8 cellular contexts compared by ENCODE assay signal in the genomic region with DNA sequence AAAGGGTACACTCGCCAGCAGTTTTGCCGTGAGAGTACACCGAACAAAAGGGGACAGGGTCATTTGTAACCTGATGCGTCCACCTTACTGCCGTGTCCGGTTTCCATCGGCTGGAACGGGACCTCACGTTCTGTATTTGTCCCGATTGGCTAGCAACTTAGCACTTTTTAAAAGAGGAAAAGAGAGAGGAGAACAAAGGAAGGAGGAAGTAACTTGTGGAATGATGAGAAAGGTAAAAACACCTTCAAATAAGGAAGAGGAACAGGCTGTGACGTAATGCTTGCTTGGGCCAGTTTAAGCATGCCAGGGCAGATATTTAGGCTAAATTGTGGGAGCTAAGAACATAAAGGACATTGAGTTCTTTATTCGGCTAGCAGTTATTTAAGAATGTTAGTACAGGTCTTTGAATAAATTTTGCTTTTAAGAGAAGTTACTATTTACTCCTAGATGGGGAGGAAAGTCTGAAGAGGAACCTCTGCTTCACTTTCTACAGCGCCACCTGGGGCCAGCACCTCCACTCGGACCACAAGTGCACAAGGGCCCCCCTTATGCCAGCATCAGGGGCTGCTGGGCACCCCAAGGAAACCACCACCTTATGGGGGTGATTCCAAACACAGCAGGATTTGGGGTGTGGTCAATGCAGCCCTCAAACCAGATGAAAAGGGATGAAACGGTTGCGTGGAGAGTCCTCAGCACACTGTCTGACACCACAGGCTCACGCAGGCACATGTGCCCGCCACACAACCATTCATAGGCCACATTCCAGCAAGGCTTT. TPM values are rescaled to one million over a fixed set of nuclear protein-coding genes. Genes with fewer than 3 reads are reported as not detected.
DNase-seq lines count a peak whose midpoint lies in the region; ATAC-seq, FAIRE-seq and TF ChIP-seq lines count a peak whose summit lies in the region.

No MANE protein-coding gene starts in this region.

- BruUV-seq in GM12878 (replicated peaks; lab: Mats Ljungman, UMichigan) = TSS peak; percentile 98

- H3K4me3 ChIP-seq in MM.1S (ENCODE audit: low read length) = peak overlapping the region; percentile 73
- H3K4me3 ChIP-seq in GM12878 = peak overlapping the region; percentile 70

- peaks cover 18% of the 10 kb centered on the region for H3F3A ChIP-seq in MM.1S (ENCODE audit: insufficient read depth, low read length)

- H3K4me2 ChIP-seq in MM.1S (ENCODE audit: low read depth, low read length) (peak overlapping the region; percentile 96), GM12878 (ENCODE audit: control insufficient read depth, insufficient read depth) (peak overlapping the region; percentile 100)

- H3K4me1 ChIP-seq in MM.1S (ENCODE audit: low read length) (peaks cover 26% of the 10 kb centered on the region), GM12878 (ENCODE audit: control insufficient read depth, insufficient read depth, low read length) (peaks cover 28% of the 10 kb centered on the region)

- intact Hi-C loops in GM12878 (cut with micrococcal nuclease; ENCODE audit: unreplicated experiment) = loop anchor here (5.0 kb wide), 3 partner anchors 70 to 380 kb away; no protein-coding TSS in a partner anchor

- peak overlapping the region; percentile 70 for H2AFZ ChIP-seq in MM.1S (ENCODE audit: low read length)
- H2AFZ ChIP-seq in GM12878 (ENCODE audit: control insufficient read depth, low read depth, low read length) = peak overlapping the region; percentile 87

- TF ChIP-seq CTCF in GM10266 (IDR thresholded peaks at IDR 0.05; ENCODE audit: control insufficient read depth, insufficient read depth, low read depth, missing control alignments) = peak; percentile 65
- peak; percentile 47 for TF ChIP-seq CTCF in MM.1S (IDR thresholded peaks at IDR 0.05; ENCODE audit: low read length)
- TF ChIP-seq CTCF in GM12878 (IDR thresholded peaks at IDR 0.05 in 2 of 3, conservative IDR thresholded peaks at IDR 0.05 in 1 of 3; ENCODE audit: control insufficient read depth in 2 of 3, extremely low read depth in 1 of 3, insufficient read depth in 1 of 3, low read depth in 3 of 3, low read length in 3 of 3) = peak; percentile 47 to 52 (median 50); a peak in 5 of 6 replicates
- TF ChIP-seq CTCF in omental fat pad (IDR thresholded peaks at IDR 0.05) = no peak

- TF ChIP-seq POLR2A in GM12878 (IDR thresholded peaks at IDR 0.05; ENCODE audit: low read depth, low read length) = no peak

- H3K36me3 ChIP-seq in MM.1S (replicated peaks; ENCODE audit: insufficient read depth, low read length) = no peaks in the 10 kb centered on the region
- H3K36me3 ChIP-seq in GM12878 (ENCODE audit: control insufficient read depth in 2 of 2, insufficient read depth in 2 of 2, low read length in 1 of 2) = no peaks in the 10 kb centered on the region; a peak in 2 of 4 replicates

- SMC1A ChIA-PET in GM12878 (lab: Charles Lee; ENCODE audit: uncharacterized antibody, unreplicated experiment) = interaction anchor here (1.0 to 3.4 kb wide), 13 partner anchors 11 to 379 kb away, joined by 3 to 20 read pairs (median 6); a partner anchor contains a TSS

- no peak for FAIRE-seq in GM12878 (lab: Jason Lieb, UNC)

- H4K20me1 ChIP-seq in MM.1S (ENCODE audit: insufficient read depth, low read length) (no peaks in the 10 kb centered on the region), GM12878 (ENCODE audit: control insufficient read depth, insufficient read depth) (no peaks in the 10 kb centered on the region)

- RAD21 ChIA-PET in GM12878 (lab: Charles Lee; ENCODE audit: unreplicated experiment) = interaction anchor here (1.0 to 4.0 kb wide), 15 partner anchors 20 to 381 kb away, joined by 3 to 43 read pairs (median 6); a partner anchor contains a TSS

- peak; percentile 31 for ATAC-seq in GM12878
- ATAC-seq in omental fat pad (ENCODE audit: low FRiP score) = no peak
- ATAC-seq in HG03378 (IDR thresholded peaks at IDR 0.05; ENCODE audit: unreplicated experiment) = no peak

- 17% methylated on average over 18 of the region's 18 CpGs for WGBS in GM12878 (ENCODE audit: insufficient coverage, insufficient replicate concordance, low lambda C conversion rate, missing lambda C conversion rate)

- H3K79me2 ChIP-seq in MM.1S (ENCODE audit: low read length) (peaks cover 7% of the 10 kb centered on the region), GM12878 (ENCODE audit: control insufficient read depth, insufficient read depth, low read length) (peaks cover 3% of the 10 kb centered on the region; the same call in 1 of the 2 replicates)

- in situ Hi-C loops in GM12878 (cut with MboI) = loop anchor here (5.0 kb wide), 1 partner anchor 95 kb away; a partner anchor contains a TSS

- H3K9me3 ChIP-seq in MM.1S (replicated peaks; ENCODE audit: insufficient read depth, low read length) = no peaks in the 10 kb centered on the region
- H3K9me3 ChIP-seq in GM12878 (replicated peaks; ENCODE audit: control insufficient read depth, insufficient read depth, low read length) = no peaks in the 10 kb centered on the region

- H3K27ac ChIP-seq in MM.1S (ENCODE audit: low read length) (peak overlapping the region; percentile 71; the same call in 1 of the 2 replicates), GM12878 (ENCODE audit: control insufficient read depth, insufficient read depth) (peak overlapping the region; percentile 97)

- H3K27me3 ChIP-seq in MM.1S (replicated peaks; ENCODE audit: insufficient read depth, low read length) (no peaks in the 10 kb centered on the region), GM12878 (replicated peaks in 1 of 2; ENCODE audit: control insufficient read depth in 2 of 2, insufficient read depth in 2 of 2, low read length in 1 of 2) (no peaks in the 10 kb centered on the region)

- TF ChIP-seq EP300 in GM12878 (IDR thresholded peaks at IDR 0.05; ENCODE audit: borderline replicate concordance in 1 of 2, control insufficient read depth in 1 of 2, low read depth in 2 of 2, low read length in 2 of 2) = 0 out of 4 replicates have a peak, but pooled peaks of 1 of the 2 experiments have one; percentile 4

- H3K9me2 ChIP-seq in MM.1S (replicated peaks; ENCODE audit: insufficient read depth, low read length) = no peaks in the 10 kb centered on the region

- CTCF ChIA-PET in GM12878 (lab: Yijun Ruan, JAX) = interaction anchor here (0.6 to 3.5 kb wide), 30 partner anchors 8 to 471 kb away, joined by 3 to 32 read pairs (median 9); a partner anchor contains a TSS

- DNase-seq in GM10266 (ENCODE audit: extremely low spot score) = peak; percentile 36
- peak; percentile 15 for DNase-seq in MM.1S
- DNase-seq in GM12878 (ENCODE audit: low read depth, low spot score) = peak; percentile 15
- DNase-seq in myocyte (ENCODE audit: low read depth) = peak; percentile 10
- no peak for DNase-seq in NCI-H446 (lab: John Stamatoyannopoulos, UW)
- DNase-seq in omental fat pad (ENCODE audit: low spot score) = no peak
- no peak for DNase-seq in NCI-H1092 treated with DMSO at 0.1 percent for 48 hours (lab: John Stamatoyannopoulos, UW)

- TF ChIP-seq RAD21 in GM12878 (IDR thresholded peaks at IDR 0.05; ENCODE audit: insufficient read depth, low read depth, low read length) = no peak

- H3K9ac ChIP-seq in MM.1S (ENCODE audit: low read length) = peak overlapping the region; percentile 40; the same call in 1 of the 2 replicates
- H3K9ac ChIP-seq in GM12878 (ENCODE audit: control insufficient read depth, insufficient read depth, low read length) = peak overlapping the region; percentile 84

- POLR2A ChIA-PET in GM12878 (lab: Charles Lee) = interaction anchor here (1.0 to 2.1 kb wide), 7 partner anchors 40 to 149 kb away, joined by 3 to 11 read pairs (median 4); a partner anchor contains a TSS

RNA-seq across cellular contexts. Expression of a gene that starts 5.8 kb away (rescaled TPM):
- 16.9 and 17.4 TPM in 2 replicates for total RNA-seq in GM12878 (2013; cell fraction: nucleolus; rRNA removed)
- 16.7 and 18.9 TPM in 2 replicates for total RNA-seq in GM12878 (2014; rRNA removed)
- 3.2 and 3.7 TPM in 2 replicates for total RNA-seq in GM12878 (2014; rRNA removed; fragmentation: Illumina TruSeq; extraction: Trizol)
- 24.5 and 26.3 TPM in 2 replicates for total RNA-seq in GM12878 (2021)
- 4.9 TPM for polyA plus RNA-seq in GM12878 (2011; ENCODE audit: low read depth)
- polyA plus RNA-seq in GM12878 (2011; rRNA removed) = 1.3 and 5.4 TPM in 2 replicates
- 5.4 and 8.9 TPM in 2 replicates for polyA plus RNA-seq in GM12878 (2011; cell fraction: cytosol; rRNA removed)
- 63.6 and 77.8 TPM in 2 replicates for polyA plus RNA-seq in GM12878 (2011; cell fraction: nucleus; rRNA removed)
- polyA plus RNA-seq in GM12878 (2012) = 15.5 and 16.4 TPM in 2 replicates
- 0.21 and 2.6 TPM in 2 replicates for polyA plus RNA-seq in GM12878 (2014; fragmentation: Illumina TruSeq; extraction: Trizol)
- polyA plus RNA-seq in GM12878 (2014; fragmentation: Nextera tagmentation; extraction: Ambion mirVana) = 1 to 10 TPM in 1 of 2 experiments, under 1 TPM in 1; 0.39 to 1.7 TPM
- 22.1 and 24.3 TPM in 2 replicates for polyA plus RNA-seq in GM12878 (2014; rRNA removed)
- 10 to 100 TPM; 14.2 to 14.3 TPM for polyA plus RNA-seq in GM12878 (2016; fragmentation: Nextera tagmentation; extraction: Ambion mirVana)
- 1.7 and 3.0 TPM in 2 replicates for polyA minus RNA-seq in GM12878 (2011; rRNA and poly(A)+ RNA removed)
- 2.9 and 4.7 TPM in 2 replicates for polyA minus RNA-seq in GM12878 (2011; cell fraction: cytosol; rRNA and poly(A)+ RNA removed)
- polyA minus RNA-seq in GM12878 (2011; cell fraction: nucleus; rRNA and poly(A)+ RNA removed) = 11.1 and 20.8 TPM in 2 replicates
- 30.5 and 37.4 TPM in 2 replicates for total RNA-seq in myocyte
- polyA plus RNA-seq in myocyte (2012) = 50.4 TPM
- total RNA-seq in omental fat pad = 10 to 100 TPM; 29.9 to 43.5 (median 36.1) TPM

RNA-seq across cellular contexts. Expression of a gene that starts 21.5 kb away (rescaled TPM):
- 0.07 and 0.15 TPM in 2 replicates for total RNA-seq in GM12878 (2013; cell fraction: nucleolus; rRNA removed)
- total RNA-seq in GM12878 (2014; rRNA removed) (0.11 TPM in 2 replicates), GM12878 (2014; rRNA removed; fragmentation: Illumina TruSeq; extraction: Trizol) (0.04 and 0.05 TPM in 2 replicates), GM12878 (2021) (0.13 and 0.21 TPM in 2 replicates), myocyte (0.16 and 0.36 TPM in 2 replicates), omental fat pad (1 to 10 TPM; 1.6 to 3.1 (median 2.4) TPM)
- polyA plus RNA-seq in GM12878 (2011; ENCODE audit: low read depth) = 0.08 TPM
- polyA plus RNA-seq in GM12878 (2011; rRNA removed) (0.01 and 0.03 TPM in 2 replicates), GM12878 (2014; fragmentation: Illumina TruSeq; extraction: Trizol) (0.01 TPM in 1 of 2 replicates, not detected in the other), GM12878 (2014; fragmentation: Nextera tagmentation; extraction: Ambion mirVana) (not detected), GM12878 (2014; rRNA removed) (0.08 and 0.13 TPM in 2 replicates), GM12878 (2016; fragmentation: Nextera tagmentation; extraction: Ambion mirVana) (not detected)
- 0.03 and 0.04 TPM in 2 replicates for polyA plus RNA-seq in GM12878 (2011; cell fraction: cytosol; rRNA removed)
- polyA plus RNA-seq in GM12878 (2011; cell fraction: nucleus; rRNA removed) = 0.13 and 0.25 TPM in 2 replicates
- 0.11 TPM in 2 replicates for polyA plus RNA-seq in GM12878 (2012)
- 0.05 TPM in 1 of 2 replicates, not detected in the other for polyA minus RNA-seq in GM12878 (2011; rRNA and poly(A)+ RNA removed)
- not detected in 2 replicates for polyA minus RNA-seq in GM12878 (2011; cell fraction: cytosol; rRNA and poly(A)+ RNA removed)
- polyA minus RNA-seq in GM12878 (2011; cell fraction: nucleus; rRNA and poly(A)+ RNA removed) = 0.10 TPM in 1 of 2 replicates, not detected in the other
- polyA plus RNA-seq in myocyte (2012) = 0.24 TPM

RNA-seq across cellular contexts. Expression of a gene that starts 39.5 kb away (rescaled TPM):
- 97.2 and 101 TPM in 2 replicates for total RNA-seq in GM12878 (2013; cell fraction: nucleolus; rRNA removed)
- total RNA-seq in GM12878 (2014; rRNA removed) (53.5 and 58.4 TPM in 2 replicates), GM12878 (2014; rRNA removed; fragmentation: Illumina TruSeq; extraction: Trizol) (36.4 and 37.9 TPM in 2 replicates), GM12878 (2021) (57.5 and 62.4 TPM in 2 replicates), myocyte (42.7 and 47.0 TPM in 2 replicates), omental fat pad (10 to 100 TPM; 28.3 to 85.6 (median 34.9) TPM)
- 44.0 TPM for polyA plus RNA-seq in GM12878 (2011; ENCODE audit: low read depth)
- polyA plus RNA-seq in GM12878 (2011; rRNA removed) (46.7 and 56.3 TPM in 2 replicates), GM12878 (2014; fragmentation: Illumina TruSeq; extraction: Trizol) (59.5 and 67.9 TPM in 2 replicates), GM12878 (2014; fragmentation: Nextera tagmentation; extraction: Ambion mirVana) (10 to 100 TPM in 1 of 2 experiments, 1 to 10 TPM in 1; 10.0 to 20.6 TPM), GM12878 (2014; rRNA removed) (85.9 and 93.9 TPM in 2 replicates), GM12878 (2016; fragmentation: Nextera tagmentation; extraction: Ambion mirVana) (10 to 100 TPM; 39.0 to 57.6 TPM)
- 45.3 and 53.9 TPM in 2 replicates for polyA plus RNA-seq in GM12878 (2011; cell fraction: cytosol; rRNA removed)
- 254 and 292 TPM in 2 replicates for polyA plus RNA-seq in GM12878 (2011; cell fraction: nucleus; rRNA removed)
- polyA plus RNA-seq in GM12878 (2012) = 62.2 and 66.5 TPM in 2 replicates
- 11.6 and 22.6 TPM in 2 replicates for polyA minus RNA-seq in GM12878 (2011; rRNA and poly(A)+ RNA removed)
- 8.3 and 11.9 TPM in 2 replicates for polyA minus RNA-seq in GM12878 (2011; cell fraction: cytosol; rRNA and poly(A)+ RNA removed)
- 30.1 and 48.3 TPM in 2 replicates for polyA minus RNA-seq in GM12878 (2011; cell fraction: nucleus; rRNA and poly(A)+ RNA removed)
- polyA plus RNA-seq in myocyte (2012) = 41.8 TPM

RNA-seq across cellular contexts. Expression of a gene that starts 43.9 kb away (rescaled TPM):
- 75.2 and 82.7 TPM in 2 replicates for total RNA-seq in GM12878 (2013; cell fraction: nucleolus; rRNA removed)
- total RNA-seq in GM12878 (2014; rRNA removed) = 28.3 and 28.9 TPM in 2 replicates
- total RNA-seq in GM12878 (2014; rRNA removed; fragmentation: Illumina TruSeq; extraction: Trizol) = 12.0 and 13.6 TPM in 2 replicates
- 37.0 and 40.8 TPM in 2 replicates for total RNA-seq in GM12878 (2021)
- 29.0 TPM for polyA plus RNA-seq in GM12878 (2011; ENCODE audit: low read depth)
- polyA plus RNA-seq in GM12878 (2011; rRNA removed) = 26.0 and 36.2 TPM in 2 replicates
- polyA plus RNA-seq in GM12878 (2011; cell fraction: cytosol; rRNA removed) = 30.5 and 42.8 TPM in 2 replicates
- polyA plus RNA-seq in GM12878 (2011; cell fraction: nucleus; rRNA removed) = 387 and 439 TPM in 2 replicates
- 44.1 and 46.1 TPM in 2 replicates for polyA plus RNA-seq in GM12878 (2012)
- polyA plus RNA-seq in GM12878 (2014; fragmentation: Illumina TruSeq; extraction: Trizol) = 21.0 and 24.5 TPM in 2 replicates
- polyA plus RNA-seq in GM12878 (2014; fragmentation: Nextera tagmentation; extraction: Ambion mirVana) = 1 to 10 TPM; 3.5 to 5.7 TPM
- 51.1 and 54.0 TPM in 2 replicates for polyA plus RNA-seq in GM12878 (2014; rRNA removed)
- polyA plus RNA-seq in GM12878 (2016; fragmentation: Nextera tagmentation; extraction: Ambion mirVana) = 10 to 100 TPM; 11.5 to 19.0 TPM
- polyA minus RNA-seq in GM12878 (2011; rRNA and poly(A)+ RNA removed) = 9.7 and 19.9 TPM in 2 replicates
- 3.0 and 5.3 TPM in 2 replicates for polyA minus RNA-seq in GM12878 (2011; cell fraction: cytosol; rRNA and poly(A)+ RNA removed)
- polyA minus RNA-seq in GM12878 (2011; cell fraction: nucleus; rRNA and poly(A)+ RNA removed) = 29.0 and 38.0 TPM in 2 replicates
- 3.9 and 11.5 TPM in 2 replicates for total RNA-seq in myocyte
- 17.2 TPM for polyA plus RNA-seq in myocyte (2012)
- total RNA-seq in omental fat pad = 10 to 100 TPM in 3 of 4 donors, 1 to 10 TPM in 1; 4.9 to 29.2 (median 10.8) TPM

RNA-seq across cellular contexts. Expression of a gene that starts 50.5 kb away (rescaled TPM):
- 0.12 and 0.19 TPM in 2 replicates for total RNA-seq in GM12878 (2013; cell fraction: nucleolus; rRNA removed)
- 0.06 TPM in 1 of 2 replicates, not detected in the other for total RNA-seq in GM12878 (2014; rRNA removed)
- not detected in 2 replicates for total RNA-seq in GM12878 (2014; rRNA removed; fragmentation: Illumina TruSeq; extraction: Trizol)
- 0.08 and 0.10 TPM in 2 replicates for total RNA-seq in GM12878 (2021)
- polyA plus RNA-seq in GM12878 (2011; ENCODE audit: low read depth) = not detected
- polyA plus RNA-seq in GM12878 (2011; rRNA removed) = 0.03 and 0.04 TPM in 2 replicates
- polyA plus RNA-seq in GM12878 (2011; cell fraction: cytosol; rRNA removed) = 0.03 and 0.04 TPM in 2 replicates
- 0.38 and 0.45 TPM in 2 replicates for polyA plus RNA-seq in GM12878 (2011; cell fraction: nucleus; rRNA removed)
- 0.09 and 0.10 TPM in 2 replicates for polyA plus RNA-seq in GM12878 (2012)
- under 0.01 TPM in 1 of 2 replicates, not detected in the other for polyA plus RNA-seq in GM12878 (2014; fragmentation: Illumina TruSeq; extraction: Trizol)
- polyA plus RNA-seq in GM12878 (2014; fragmentation: Nextera tagmentation; extraction: Ambion mirVana) = not detected
- polyA plus RNA-seq in GM12878 (2014; rRNA removed) = 0.06 TPM in 1 of 2 replicates, not detected in the other
- not detected for polyA plus RNA-seq in GM12878 (2016; fragmentation: Nextera tagmentation; extraction: Ambion mirVana)
- polyA minus RNA-seq in GM12878 (2011; rRNA and poly(A)+ RNA removed) = under 0.01 TPM in 1 of 2 replicates, not detected in the other
- not detected in 2 replicates for polyA minus RNA-seq in GM12878 (2011; cell fraction: cytosol; rRNA and poly(A)+ RNA removed)
- 0.10 and 0.12 TPM in 2 replicates for polyA minus RNA-seq in GM12878 (2011; cell fraction: nucleus; rRNA and poly(A)+ RNA removed)
- 0.32 and 0.47 TPM in 2 replicates for total RNA-seq in myocyte
- polyA plus RNA-seq in myocyte (2012) = 1.0 TPM
- total RNA-seq in omental fat pad = 10 to 100 TPM in 3 of 4 donors, 1 to 10 TPM in 1; 3.3 to 61.3 (median 19.4) TPM

Comparison
In these comparisons a context has a peak if more than half of its experiments do, and no peak if none do; other contexts are left out.
1. DNase-seq: peak in GM10266 (single experiment), MM.1S (single experiment), GM12878 (single experiment) and myocyte (single experiment); none in NCI-H446 (0 of 2), omental fat pad (single experiment) and NCI-H1092 treated with DMSO at 0.1 percent for 48 hours (single experiment).
2. CTCF ChIP-seq: peak in GM10266 (single experiment), MM.1S (single experiment) and GM12878 (3 of 3); none in omental fat pad (0 of 3).